Comparison of ENCODE assay signal across 12 cellular contexts in the genomic region with DNA sequence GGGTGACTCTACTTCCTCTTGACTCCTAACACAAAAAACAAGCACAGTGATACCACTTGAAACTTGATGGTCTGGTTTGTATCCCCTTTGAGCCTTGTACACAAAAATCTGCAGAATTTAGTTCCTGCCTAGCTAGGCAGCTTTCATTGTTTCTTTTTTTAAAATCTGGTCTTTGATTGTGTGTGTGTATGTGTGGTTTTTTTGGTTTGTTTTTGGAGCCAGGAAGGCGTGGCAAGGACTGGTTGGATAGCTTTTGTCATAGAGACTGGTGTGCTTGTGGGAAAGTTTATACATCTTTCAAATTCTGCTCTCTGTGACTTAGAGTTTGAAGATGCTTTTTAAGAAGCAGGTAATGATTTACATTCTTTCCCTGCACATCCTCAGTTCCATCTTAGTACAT.
"Had no signal": no experiment of that assay in that cellular context is flagged by ENCODE, and none has a peak within 500 bp of the region (broad histone marks: within the 10 kb centered on the region; RNA-seq: fewer than 3 reads in every experiment).

No MANE protein-coding gene starts in this region.

- H3K9me3 ChIP-seq: pancreas had no signal

- ATAC-seq: activated CD4-positive, CD25-positive, alpha-beta regulatory T cell treated with anti-CD3 and anti-CD28 coated beads, Interleukin-2, amount 50 U/mL, for 24 hours; activated CD8-positive, alpha-beta memory T cell treated with anti-CD3 and anti-CD28 coated beads, Interleukin-2, amount 10 ng/mL, durations not matched to agents 7 days and 5 days; left ventricle myocardium superior; pancreas had no signal

- H3K4me3 ChIP-seq: pancreas, skin epidermis, upper lobe of left lung had no signal

- DNase-seq: activated CD4-positive, alpha-beta T cell treated with anti-CD3 and anti-CD28 coated beads, Interleukin-2, amount 50 U/mL, for 48 hours; activated CD8-positive, alpha-beta memory T cell treated with anti-CD3 and anti-CD28 coated beads, Interleukin-2, amount 10 ng/mL, durations not matched to agents 7 days and 5 days; activated effector memory CD4-positive, alpha-beta T cell treated with Interleukin-2 at 50 U/mL for 16 hours; activated T-cell treated with anti-CD3 and anti-CD28 coated beads, Interleukin-2, amount 50 U/mL, for 24 hours; left ventricle myocardium superior; mesendoderm; pancreas; retina; T-helper 2 cell; upper lobe of left lung had no signal

- H3K36me3 ChIP-seq: pancreas had no signal

- H3K27ac ChIP-seq: pancreas had no signal

- H3K36me3 Mint-ChIP-seq: activated CD8-positive, alpha-beta memory T cell treated with anti-CD3 and anti-CD28 coated beads, Interleukin-2, amount 10 ng/mL, durations not matched to agents 7 days and 5 days had no signal

- H3K4me3 Mint-ChIP-seq: activated CD8-positive, alpha-beta memory T cell treated with anti-CD3 and anti-CD28 coated beads, Interleukin-2, amount 10 ng/mL, durations not matched to agents 7 days and 5 days; activated T-cell treated with anti-CD3 and anti-CD28 coated beads, Interleukin-2, amount 50 U/mL, for 24 hours had no signal

- H3K27me3 Mint-ChIP-seq: activated T-cell treated with anti-CD3 and anti-CD28 coated beads, Interleukin-2, amount 50 U/mL, for 24 hours had no signal

- H3K27ac Mint-ChIP-seq: activated CD8-positive, alpha-beta memory T cell treated with anti-CD3 and anti-CD28 coated beads, Interleukin-2, amount 10 ng/mL, durations not matched to agents 7 days and 5 days; activated T-cell treated with anti-CD3 and anti-CD28 coated beads, Interleukin-2, amount 50 U/mL, for 24 hours had no signal

- H3K27me3 ChIP-seq: pancreas, upper lobe of left lung had no signal
